Comparison of ENCODE assay signal across 8 cellular contexts in the genomic region with DNA sequence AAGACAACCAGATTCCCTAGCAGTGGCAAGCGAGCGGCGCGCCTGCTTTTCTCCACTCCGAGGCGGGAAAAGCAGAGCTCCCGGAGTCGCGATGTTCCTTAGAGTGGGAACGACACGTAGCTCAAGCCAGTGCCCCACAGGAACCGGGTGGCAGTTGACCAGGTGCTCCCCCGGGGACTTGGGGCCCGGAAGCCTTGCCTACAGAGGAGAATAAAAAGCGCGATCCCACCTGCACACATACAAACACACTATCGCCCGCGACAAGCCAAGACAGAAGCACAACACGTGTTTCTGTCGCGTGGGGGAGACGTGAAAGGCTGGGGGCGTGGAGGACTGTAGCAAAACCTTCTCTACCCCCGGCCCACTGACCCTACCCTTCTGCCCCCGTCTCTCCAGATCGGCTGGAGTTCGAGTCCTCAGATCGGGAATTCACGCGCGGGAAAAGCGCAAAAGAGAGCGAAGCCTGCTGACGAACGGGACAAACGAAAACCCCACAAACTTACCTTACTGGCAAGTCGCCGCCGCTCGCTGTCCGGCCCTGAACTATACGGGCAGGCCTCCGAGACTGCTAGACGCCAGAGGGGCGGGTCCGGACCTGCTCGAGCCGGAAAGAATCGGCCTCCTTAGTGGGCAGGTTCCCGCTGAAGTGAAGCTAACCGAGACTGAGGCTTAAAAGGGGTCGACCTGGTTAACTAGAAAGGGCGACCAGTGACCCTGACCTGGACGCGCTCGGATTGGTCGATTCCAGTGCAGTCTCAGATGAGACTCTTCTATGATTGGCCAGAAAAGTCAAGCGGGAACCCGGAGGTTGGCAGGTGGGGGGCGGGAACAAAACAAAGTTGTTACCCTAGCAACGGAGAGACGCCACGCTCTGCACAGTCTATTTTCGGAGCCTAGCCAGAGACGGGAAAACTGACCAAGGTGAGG. TPM values are rescaled to one million over a fixed set of nuclear protein-coding genes. Genes with fewer than 3 reads are reported as not detected.
DNase-seq lines count a peak whose midpoint lies in the region; ATAC-seq, FAIRE-seq and TF ChIP-seq lines count a peak whose summit lies in the region.

A gene (plus strand): TSS at position 842 of the 927 bp plus-strand sequence. CDS start 6,265 bp downstream, outside the sequence.
A gene with protein sequence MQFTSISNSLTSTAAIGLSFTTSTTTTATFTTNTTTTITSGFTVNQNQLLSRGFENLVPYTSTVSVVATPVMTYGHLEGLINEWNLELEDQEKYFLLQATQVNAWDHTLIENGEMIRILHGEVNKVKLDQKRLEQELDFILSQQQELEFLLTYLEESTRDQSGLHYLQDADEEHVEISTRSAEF (minus strand): TSS at position 664 of the 927 bp plus-strand sequence. CDS start 31,287 bp downstream, outside the sequence.

- H3K4me1 ChIP-seq in esophagus (ENCODE audit: control insufficient read depth in 2 of 2, insufficient read depth in 2 of 2, low read length in 1 of 2): no peaks in the 10 kb centered on the region

- no peaks in the 10 kb centered on the region for H3K36me3 ChIP-seq in esophagus (ENCODE audit: control insufficient read depth in 2 of 2, insufficient read depth in 2 of 2, low read length in 1 of 2)

- peak within 1 kb of the TSS; percentile 44 for H3K4me3 ChIP-seq in AG04450 (ENCODE audit: low read depth, low read length)
- peak within 1 kb of the TSS; percentile 52 for H3K4me3 ChIP-seq in esophagus (ENCODE audit: low read depth in 1 of 2, low read length in 2 of 2)

- ATAC-seq in HG03439 (IDR thresholded peaks at IDR 0.05; ENCODE audit: unreplicated experiment) (peak; percentile 94), naive B cell (ENCODE audit: low read depth in 2 of 2) (peak; percentile 91 to 94)

- peaks cover 0 to 3% (median 0%) of the 10 kb centered on the region in 3 donors for H3K4me1 Mint-ChIP-seq in naive B cell

- CTCF ChIA-PET in AG04450 (lab: Charles Lee): no interaction called here

- H3K36me3 Mint-ChIP-seq in naive B cell: no peaks in the 10 kb centered on the region

- no peak within 1 kb of the TSS for H3K27ac ChIP-seq in AG04450 (ENCODE audit: low read depth, low read length)
- H3K27ac ChIP-seq in esophagus (ENCODE audit: low read depth in 2 of 2, low read length in 1 of 2): no peak within 1 kb of the TSS

- WGBS in esophagus, 2 donors: 1 to 31% methylated on average over 66 of the region's 66 CpGs

- peak within 1 kb of the TSS; percentile 82 to 97 (median 92) for H3K4me3 Mint-ChIP-seq in naive B cell

- peaks cover 0 to 4% (median 0%) of the 10 kb centered on the region in 7 donors for H3K9me3 Mint-ChIP-seq in naive B cell

- H3K27me3 ChIP-seq in AG04450 (ENCODE audit: control insufficient read depth, insufficient read depth, low read length) (no peaks in the 10 kb centered on the region), esophagus (ENCODE audit: control insufficient read depth in 1 of 2, insufficient read depth in 2 of 2, low read length in 2 of 2) (peaks cover 0 to 3% of the 10 kb centered on the region in 2 donors)

- no peak for TF ChIP-seq CTCF in AG04450 (IDR thresholded peaks at IDR 0.05; ENCODE audit: low read depth, low read length)

- H3K27ac Mint-ChIP-seq in naive B cell: peak within 1 kb of the TSS; percentile 75 to 92 (median 88)

- peak; percentile 96 for FAIRE-seq in GM19239 (lab: Jason Lieb, UNC)

- no peaks in the 10 kb centered on the region for H3K9me3 ChIP-seq in AG04450 (ENCODE audit: control insufficient read depth, insufficient read depth, low read length)
- peaks cover 0 to 6% of the 10 kb centered on the region in 2 donors for H3K9me3 ChIP-seq in esophagus (ENCODE audit: control insufficient read depth in 2 of 2, insufficient read depth in 1 of 2, low read depth in 1 of 2, low read length in 1 of 2)

- no peaks in the 10 kb centered on the region for H3K27me3 Mint-ChIP-seq in naive B cell

- no peak for DNase-seq in AG04450 (ENCODE audit: low read depth, low spot score)
- DNase-seq in GM19239 (ENCODE audit: insufficient read length, low spot score): peak; percentile 27
- peak; percentile 96 for DNase-seq in NCI-H748 (lab: John Stamatoyannopoulos, UW; ENCODE audit: unreplicated experiment)
- DNase-seq in activated T-cell treated with anti-CD3 and anti-CD28 coated beads for 24 hours (ENCODE audit: low read depth): peak; percentile 57
- peak; percentile 63 for DNase-seq in naive B cell
- DNase-seq in stimulated activated naive CD4-positive, alpha-beta T cell (lab: John Stamatoyannopoulos, UW): peak; percentile 49 to 68 (median 62)

- POLR2A ChIA-PET in AG04450 (lab: Yijun Ruan, JAX): no interaction called here

RNA-seq across cellular contexts. Expression of the first gene that starts in this region (rescaled TPM):
- polyA plus RNA-seq in AG04450 (2011; rRNA removed) (not detected in 2 replicates), esophagus (not detected), naive B cell (ENCODE audit: low read depth in 6 of 6) (not detected)
- polyA minus RNA-seq in AG04450 (2011; rRNA and poly(A)+ RNA removed): not detected in 2 replicates

RNA-seq across cellular contexts. Expression of the second gene that starts in this region (rescaled TPM):
- polyA plus RNA-seq in AG04450 (2011; rRNA removed): 0.05 TPM in 1 of 2 replicates, not detected in the other
- not detected in 2 replicates for polyA minus RNA-seq in AG04450 (2011; rRNA and poly(A)+ RNA removed)
- 1 to 10 TPM in 1 of 2 donors, under 1 TPM in 1; 0.94 to 2.0 TPM for polyA plus RNA-seq in esophagus
- polyA plus RNA-seq in naive B cell (ENCODE audit: low read depth in 6 of 6): 1 to 10 TPM in 4 of 6 donors, under 1 TPM in 1, not detected in 1; 0.86 to 4.5 (median 1.8) TPM
